In the genomic region with DNA sequence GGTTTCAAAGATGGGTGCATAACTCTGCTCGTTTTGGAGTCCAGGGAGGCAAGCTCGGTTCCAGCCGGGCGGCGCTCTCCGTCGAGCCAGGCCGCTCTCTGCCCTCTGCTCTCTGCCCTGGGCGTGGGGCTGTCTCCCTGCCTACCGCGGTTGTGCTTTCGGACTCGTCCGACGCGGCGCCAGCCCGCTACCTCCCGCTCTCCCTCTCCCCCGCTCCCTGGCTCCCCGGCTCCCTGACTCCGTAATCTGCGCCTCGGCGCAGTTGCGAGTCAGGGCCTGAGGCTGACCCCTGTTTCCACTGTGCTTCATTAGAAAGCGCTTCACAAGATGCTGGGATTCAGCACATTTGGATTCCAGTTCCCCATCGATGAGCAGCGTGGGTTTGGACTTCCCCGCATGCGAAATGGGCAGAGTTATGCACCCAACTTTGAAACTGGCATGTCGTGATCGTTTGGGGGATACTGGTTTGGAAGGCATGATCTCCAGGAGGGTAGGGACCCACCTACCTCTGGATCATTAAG, we compare ENCODE assay signal across 8 cellular contexts. TPM values are rescaled to one million over a fixed set of nuclear protein-coding genes. Genes with fewer than 3 reads are reported as not detected.
DNase-seq lines count a peak whose midpoint lies in the region; ATAC-seq and TF ChIP-seq lines count a peak whose summit lies in the region.

No MANE protein-coding gene starts in this region.

- peaks cover 36% of the 10 kb centered on the region for H3K4me1 ChIP-seq in stomach smooth muscle (ENCODE audit: control insufficient read depth, insufficient read depth, low read length)

- no peaks in the 10 kb centered on the region for H3K9me3 Mint-ChIP-seq in MCF 10A (ENCODE audit: unreplicated experiment)

- ATAC-seq in left colon (peak; percentile 65), GM21737 (IDR thresholded peaks at IDR 0.05; ENCODE audit: unreplicated experiment) (no peak)

- POLR2A ChIA-PET in MCF 10A (lab: Yijun Ruan, JAX), result interaction anchor here (0.7 to 5.1 kb wide), 14 partner anchors 14 to 441 kb away, joined by 3 to 70 read pairs (median 7); partner anchors contain the start of genes MDM4 and SNRPE

- H3K4me3 ChIP-seq in stomach smooth muscle (ENCODE audit: low read length in 2 of 2), result peak overlapping the region; percentile 47 to 79

- peaks cover 32 to 33% of the 10 kb centered on the region in 2 donors for H3K27me3 ChIP-seq in stomach smooth muscle (ENCODE audit: control insufficient read depth in 1 of 2, insufficient read depth in 2 of 2, low read length in 2 of 2)

- no peaks in the 10 kb centered on the region for H3K36me3 Mint-ChIP-seq in MCF 10A (ENCODE audit: insufficient read depth, unreplicated experiment)

- no peaks in the 10 kb centered on the region for H3K36me3 ChIP-seq in stomach smooth muscle (ENCODE audit: control insufficient read depth in 2 of 2, insufficient read depth in 2 of 2, low read length in 2 of 2)

- BruUV-seq in MCF 10A (replicated peaks; lab: Mats Ljungman, UMichigan), result no TSS peak

- H3K27ac ChIP-seq in stomach smooth muscle (ENCODE audit: low read length), result peak overlapping the region; percentile 24

- H3K27me3 Mint-ChIP-seq in MCF 10A (ENCODE audit: insufficient read depth, unreplicated experiment), result no peaks in the 10 kb centered on the region

- peak overlapping the region; percentile 55 for H3K27ac Mint-ChIP-seq in MCF 10A (ENCODE audit: low read depth, unreplicated experiment)

- peak overlapping the region in 1 of 2 donors; percentile 32 for H3K9ac ChIP-seq in stomach smooth muscle (ENCODE audit: low read length in 2 of 2)

- CTCF ChIA-PET in MCF 10A (lab: Yijun Ruan, JAX), result interaction anchor here (0.5 to 5.2 kb wide), 8 partner anchors 12 to 307 kb away, joined by 3 to 59 read pairs (median 5); no protein-coding TSS in a partner anchor

- no peaks in the 10 kb centered on the region for H3K9me3 ChIP-seq in stomach smooth muscle (ENCODE audit: control insufficient read depth in 2 of 2, low read length in 2 of 2)

- DNase-seq in NCI-H1092 treated with DMSO at 0.1 percent for 48 hours (lab: John Stamatoyannopoulos, UW) (peak; percentile 59), NCI-H1092 (lab: John Stamatoyannopoulos, UW) (no peak), MCF 10A (ENCODE audit: unreplicated experiment) (no peak), left colon (peak in 1 of 2 donors; percentile 70), Kasumi-1 (lab: John Stamatoyannopoulos, UW) (no peak), NCI-H187 treated with DMSO at 0.1 percent for 48 hours (lab: John Stamatoyannopoulos, UW) (no peak)

- TF ChIP-seq CTCF in MCF 10A (IDR thresholded peaks at IDR 0.05; ENCODE audit: unreplicated experiment), result no peak

- H3K4me1 Mint-ChIP-seq in MCF 10A (ENCODE audit: insufficient read depth, unreplicated experiment), result peaks cover 33% of the 10 kb centered on the region

- H3K4me3 Mint-ChIP-seq in MCF 10A (ENCODE audit: unreplicated experiment), result peak overlapping the region; percentile 75

- intact Hi-C loops in MCF 10A (cut with micrococcal nuclease), result no loop called here
- intact Hi-C loops in left colon (cut with DNase I, micrococcal nuclease), result no loop called here

RNA-seq across cellular contexts. Expression of gene SOX13, which starts 2.3 kb away (rescaled TPM):
- 23.7 and 32.8 TPM in 2 replicates for total RNA-seq in MCF 10A (2022)
- 10 to 100 TPM; 36.2 to 38.4 TPM for total RNA-seq in left colon
